ENCODE assay signal across 1 cellular context in the genomic region with DNA sequence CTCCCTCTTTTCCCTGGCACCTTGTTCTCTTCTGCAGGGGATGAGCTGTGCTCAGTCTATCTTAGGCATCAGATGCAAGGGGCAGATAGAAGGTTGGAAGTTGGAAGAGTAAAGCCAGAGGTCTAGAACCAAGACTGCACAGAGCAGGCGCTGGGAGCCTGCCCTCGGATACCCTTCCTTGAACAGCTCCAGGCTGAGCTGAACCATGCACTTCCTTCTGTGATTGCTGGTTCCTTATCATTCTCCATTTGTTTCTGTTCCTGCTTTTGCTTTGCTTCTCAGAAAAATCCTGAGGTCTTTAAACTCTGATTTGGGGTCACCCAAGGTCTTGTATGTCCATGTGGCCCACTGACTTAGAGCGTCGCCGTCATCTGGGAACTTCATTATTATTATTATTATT.
TF ChIP-seq lines count a peak whose summit lies in the region.

No MANE protein-coding gene starts in this region.

TF ChIP-seq in HepG2, 621 proteins besides CTCF, POLR2A, EP300 and RAD21 (continued from another document):
- TF ChIP-seq, protein P1, sequence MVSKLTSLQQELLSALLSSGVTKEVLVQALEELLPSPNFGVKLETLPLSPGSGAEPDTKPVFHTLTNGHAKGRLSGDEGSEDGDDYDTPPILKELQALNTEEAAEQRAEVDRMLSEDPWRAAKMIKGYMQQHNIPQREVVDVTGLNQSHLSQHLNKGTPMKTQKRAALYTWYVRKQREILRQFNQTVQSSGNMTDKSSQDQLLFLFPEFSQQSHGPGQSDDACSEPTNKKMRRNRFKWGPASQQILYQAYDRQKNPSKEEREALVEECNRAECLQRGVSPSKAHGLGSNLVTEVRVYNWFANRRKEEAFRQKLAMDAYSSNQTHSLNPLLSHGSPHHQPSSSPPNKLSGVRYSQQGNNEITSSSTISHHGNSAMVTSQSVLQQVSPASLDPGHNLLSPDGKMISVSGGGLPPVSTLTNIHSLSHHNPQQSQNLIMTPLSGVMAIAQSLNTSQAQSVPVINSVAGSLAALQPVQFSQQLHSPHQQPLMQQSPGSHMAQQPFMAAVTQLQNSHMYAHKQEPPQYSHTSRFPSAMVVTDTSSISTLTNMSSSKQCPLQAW (CRISPR knock-in tag; IDR thresholded peaks at IDR 0.05), result no peak
- TF ChIP-seq ZNF788 (CRISPR knock-in tag; IDR thresholded peaks at IDR 0.05; ENCODE audit: borderline replicate concordance) (no peak), ZNF121 (CRISPR knock-in tag; IDR thresholded peaks at IDR 0.05) (no peak), ZNF652 (CRISPR knock-in tag; IDR thresholded peaks at IDR 0.05; ENCODE audit: borderline replicate concordance, low read depth) (no peak), ZNF350 (CRISPR knock-in tag; IDR thresholded peaks at IDR 0.05; ENCODE audit: borderline replicate concordance, low read depth) (no peak), SRSF4 (IDR thresholded peaks at IDR 0.05; ENCODE audit: low read depth, low read length, poor library complexity, severe bottlenecking) (no peak), KDM3A (CRISPR knock-in tag; IDR thresholded peaks at IDR 0.05; ENCODE audit: low read depth) (no peak), DMAP1 (CRISPR knock-in tag; IDR thresholded peaks at IDR 0.05) (no peak), HNRNPLL (IDR thresholded peaks at IDR 0.05; ENCODE audit: low read depth, low read length, poor library complexity, severe bottlenecking) (no peak), RARG (CRISPR knock-in tag; IDR thresholded peaks at IDR 0.05; ENCODE audit: low read depth) (no peak)
- TF ChIP-seq, protein P2, sequence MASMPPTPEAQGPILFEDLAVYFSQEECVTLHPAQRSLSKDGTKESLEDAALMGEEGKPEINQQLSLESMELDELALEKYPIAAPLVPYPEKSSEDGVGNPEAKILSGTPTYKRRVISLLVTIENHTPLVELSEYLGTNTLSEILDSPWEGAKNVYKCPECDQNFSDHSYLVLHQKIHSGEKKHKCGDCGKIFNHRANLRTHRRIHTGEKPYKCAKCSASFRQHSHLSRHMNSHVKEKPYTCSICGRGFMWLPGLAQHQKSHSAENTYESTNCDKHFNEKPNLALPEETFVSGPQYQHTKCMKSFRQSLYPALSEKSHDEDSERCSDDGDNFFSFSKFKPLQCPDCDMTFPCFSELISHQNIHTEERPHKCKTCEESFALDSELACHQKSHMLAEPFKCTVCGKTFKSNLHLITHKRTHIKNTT (CRISPR knock-in tag; IDR thresholded peaks at IDR 0.05), result no peak
- TF ChIP-seq, protein P3, sequence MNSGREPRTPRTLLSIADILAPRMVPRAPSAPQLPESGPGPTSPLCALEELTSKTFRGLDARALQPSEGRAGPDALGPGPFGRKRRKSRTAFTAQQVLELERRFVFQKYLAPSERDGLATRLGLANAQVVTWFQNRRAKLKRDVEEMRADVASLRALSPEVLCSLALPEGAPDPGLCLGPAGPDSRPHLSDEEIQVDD (CRISPR knock-in tag; IDR thresholded peaks at IDR 0.05; ENCODE audit: borderline replicate concordance), result no peak
